ENCODE assay signal across 10 cellular contexts in the genomic region with DNA sequence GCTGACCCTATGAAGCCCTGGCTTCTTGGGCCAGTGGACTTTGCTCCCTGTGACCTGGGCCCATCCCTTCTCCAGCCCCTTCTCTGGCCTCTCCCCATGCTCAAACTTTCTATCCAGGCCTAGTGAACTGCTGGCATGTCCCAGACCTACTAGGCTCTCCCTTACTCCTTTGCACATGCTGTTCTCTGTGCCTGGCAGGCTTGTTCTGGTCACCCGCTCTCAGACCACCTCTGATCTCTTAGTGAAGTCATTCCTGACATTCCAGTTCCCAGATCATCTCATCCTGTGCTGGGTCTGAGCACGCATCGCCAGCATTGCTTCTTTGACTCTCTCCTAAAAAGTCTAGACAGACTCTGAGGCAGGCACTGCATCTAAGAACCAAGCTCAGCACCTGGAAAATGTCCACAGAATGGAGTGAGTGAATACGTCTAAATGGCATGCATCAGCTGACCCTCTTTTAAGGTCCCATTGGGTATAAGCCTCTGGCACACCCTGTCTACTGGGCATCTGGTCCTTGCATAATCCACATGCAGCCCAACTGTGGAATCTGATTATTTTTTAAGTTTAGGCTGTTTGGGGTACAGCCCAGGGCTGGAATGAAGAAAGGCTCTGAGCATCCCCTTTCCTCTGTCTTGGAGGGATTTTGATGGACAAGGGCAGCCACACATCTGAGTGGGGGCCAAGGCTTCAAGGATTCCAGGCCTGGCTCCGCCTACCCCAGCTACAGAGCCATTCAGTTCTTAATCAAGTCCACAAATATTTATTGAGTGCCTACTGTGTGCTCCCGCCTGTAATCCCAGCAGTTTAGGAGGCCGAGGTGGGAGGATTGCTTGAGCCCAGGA.
DNase-seq lines count a peak whose midpoint lies in the region; ATAC-seq, FAIRE-seq and TF ChIP-seq lines count a peak whose summit lies in the region.
"Had no signal": no experiment of that assay in that cellular context is flagged by ENCODE, and none has a peak within 500 bp of the region (broad histone marks: within the 10 kb centered on the region; RNA-seq: fewer than 3 reads in every experiment).

No MANE protein-coding gene starts in this region.

- H3K9me3 ChIP-seq in Caco-2 (no peaks in the 10 kb centered on the region), astrocyte (ENCODE audit: insufficient read depth, low read depth, low read length) (no peaks in the 10 kb centered on the region), psoas muscle (no peaks in the 10 kb centered on the region), small intestine (ENCODE audit: control insufficient read depth, low read depth) (no peaks in the 10 kb centered on the region)

- intact Hi-C loops in Caco-2 (cut with micrococcal nuclease; ENCODE audit: unreplicated experiment) (no loop called here), Right ventricle myocardium superior (cut with DNase I) (no loop called here), psoas muscle (cut with DNase I) (loop anchor here in 1 of 2 donors (10.0 kb wide), 1 partner anchor 58 kb away; no protein-coding TSS in a partner anchor)

- H3K9me3 Mint-ChIP-seq in Caco-2 (ENCODE audit: unreplicated experiment) (no peaks in the 10 kb centered on the region), astrocyte (ENCODE audit: unreplicated experiment) (peaks cover 3% of the 10 kb centered on the region)

- no peaks in the 10 kb centered on the region for H4K20me1 ChIP-seq in astrocyte (ENCODE audit: insufficient read depth, low read length)

- H3K27me3 Mint-ChIP-seq in Caco-2 (ENCODE audit: insufficient read depth, unreplicated experiment): no peaks in the 10 kb centered on the region
- no peaks in the 10 kb centered on the region for H3K27me3 Mint-ChIP-seq in astrocyte (ENCODE audit: low read depth, unreplicated experiment)

- no peaks in the 10 kb centered on the region for H3K36me3 Mint-ChIP-seq in Caco-2 (ENCODE audit: insufficient read depth, unreplicated experiment)
- peaks cover 4% of the 10 kb centered on the region for H3K36me3 Mint-ChIP-seq in astrocyte (ENCODE audit: low read depth, unreplicated experiment)

- WGBS in psoas muscle, 3 donors: 60 to 72% (median 70%) methylated on average over 7 of the region's 7 CpGs
- 78 to 89% (median 89%) methylated on average over 7 of the region's 7 CpGs for WGBS in small intestine, 3 donors

- H3K4me1 ChIP-seq in Caco-2 (peaks cover 60% of the 10 kb centered on the region), astrocyte (ENCODE audit: insufficient read depth, low read length) (peaks cover 39% of the 10 kb centered on the region), psoas muscle (peaks cover 44% of the 10 kb centered on the region), small intestine (ENCODE audit: control insufficient read depth in 2 of 2, insufficient read depth in 1 of 2, low read depth in 1 of 2, low read length in 1 of 2) (peaks cover 16 to 20% of the 10 kb centered on the region in 2 donors)

- H3K4me2 ChIP-seq in astrocyte (ENCODE audit: low read length): peak overlapping the region; percentile 1

- peaks cover 50% of the 10 kb centered on the region for H3K4me1 Mint-ChIP-seq in Caco-2 (ENCODE audit: low read depth, unreplicated experiment)
- H3K4me1 Mint-ChIP-seq in astrocyte (ENCODE audit: low read depth, unreplicated experiment): peaks cover 50% of the 10 kb centered on the region

- H3K4me3 ChIP-seq in Caco-2 (ENCODE audit: low read depth, low read length) (no peak overlapping the region), astrocyte (ENCODE audit: insufficient read depth, low read depth, low read length) (no peak overlapping the region), psoas muscle (no peak overlapping the region), small intestine (ENCODE audit: low read depth in 1 of 2, low read length in 2 of 2) (no peak overlapping the region)

- H3K79me2 ChIP-seq in astrocyte (ENCODE audit: insufficient read depth, low read length): no peaks in the 10 kb centered on the region

- H2AFZ ChIP-seq in astrocyte (ENCODE audit: low read depth, low read length): peak overlapping the region; percentile 24

- H3K9ac ChIP-seq in astrocyte (ENCODE audit: low read length): peak overlapping the region; percentile 80

- no TSS peak for BruUV-seq in Caco-2 (replicated peaks; lab: Mats Ljungman, UMichigan)

- H3K36me3 ChIP-seq in Caco-2 (ENCODE audit: control insufficient read depth, insufficient read depth, low read length) (no peaks in the 10 kb centered on the region), astrocyte (ENCODE audit: insufficient read depth, low read length) (no peaks in the 10 kb centered on the region), psoas muscle (ENCODE audit: insufficient read depth in 1 of 2, low read depth in 1 of 2) (no peaks in the 10 kb centered on the region), small intestine (ENCODE audit: control insufficient read depth in 2 of 2, insufficient read depth in 2 of 2, low read length in 2 of 2) (no peaks in the 10 kb centered on the region)

- ATAC-seq in Right ventricle myocardium superior (ENCODE audit: poor library complexity) (peak; percentile 11), psoas muscle (peak; percentile 30 to 60 (median 49))

- FAIRE-seq in astrocyte (lab: Jason Lieb, UNC): no peak
- FAIRE-seq in small intestine (lab: Jason Lieb, UNC): no peak

- H3K4me3 Mint-ChIP-seq in Caco-2 (ENCODE audit: unreplicated experiment): peak overlapping the region; percentile 4
- peak overlapping the region; percentile 1 for H3K4me3 Mint-ChIP-seq in astrocyte (ENCODE audit: unreplicated experiment)

- peak overlapping the region; percentile 98 for H3K27ac ChIP-seq in astrocyte (ENCODE audit: low read depth, low read length)
- H3K27ac ChIP-seq in psoas muscle: peak overlapping the region; percentile 81
- H3K27ac ChIP-seq in small intestine (ENCODE audit: low read depth in 1 of 2, low read length in 1 of 2): peak overlapping the region in 1 of 2 donors; percentile 95

- H3K27ac Mint-ChIP-seq in Caco-2 (ENCODE audit: unreplicated experiment) (peak overlapping the region; percentile 56), astrocyte (ENCODE audit: unreplicated experiment) (peak overlapping the region; percentile 100)

- no peaks in the 10 kb centered on the region for H3K27me3 ChIP-seq in Caco-2 (replicated peaks; ENCODE audit: control insufficient read depth, insufficient read depth, low read length)
- H3K27me3 ChIP-seq in astrocyte (ENCODE audit: insufficient read depth, low read length): no peaks in the 10 kb centered on the region
- H3K27me3 ChIP-seq in psoas muscle (ENCODE audit: insufficient read depth in 3 of 3, low read length in 2 of 3): no peaks in the 10 kb centered on the region
- no peaks in the 10 kb centered on the region for H3K27me3 ChIP-seq in small intestine (ENCODE audit: control insufficient read depth in 2 of 2, insufficient read depth in 2 of 2, low read length in 2 of 2)

- TF ChIP-seq CTCF in Caco-2 (IDR thresholded peaks at IDR 0.05; ENCODE audit: insufficient read depth in 1 of 2, low read depth in 1 of 2, low read length in 1 of 2, severe bottlenecking in 1 of 2, unreplicated experiment in 1 of 2) (no peak), astrocyte (IDR thresholded peaks at IDR 0.05; ENCODE audit: insufficient read depth, low read depth, low read length) (no peak), psoas muscle (IDR thresholded peaks at IDR 0.05) (no peak)

- POLR2A ChIA-PET in Caco-2 (lab: Charles Lee): no interaction called here

- CTCF ChIA-PET in Caco-2 (lab: Charles Lee): interaction anchor here (0.6 kb wide), 1 partner anchor 601 kb away, joined by 3 read pairs; no protein-coding TSS in a partner anchor

- DNase-seq in Caco-2: no peak
- DNase-seq in astrocyte (ENCODE audit: low read depth): peak; percentile 92
- DNase-seq in Right ventricle myocardium superior: no peak
- DNase-seq in psoas muscle: peak; percentile 42 to 56
- DNase-seq in SKM-1 treated with dmso at 0.1 percent for 144 hours (lab: John Stamatoyannopoulos, UW; ENCODE audit: unreplicated experiment): no peak
- no peak for DNase-seq in activated CD4-positive, alpha-beta T cell treated with anti-CD3 and anti-CD28 coated beads for 1 hour
- no peak for DNase-seq in AML-193 (lab: John Stamatoyannopoulos, UW)
- no peak for DNase-seq in small intestine
- DNase-seq: NCI-H1092; stimulated activated CD4-positive, alpha-beta T cell treated with anti-CD3 and anti-CD28 coated beads, Interleukin-4, amount 100 ng/mL, for 4 hours had no signal

Comparison
In these comparisons a context has a peak if more than half of its experiments do, and no peak if none do; other contexts are left out.
1. DNase-seq: peak in astrocyte (single experiment) and psoas muscle (2 of 2); none in Caco-2 (0 of 2), Right ventricle myocardium superior (single experiment), SKM-1 treated with dmso at 0.1 percent for 144 hours (single experiment), activated CD4-positive, alpha-beta T cell treated with anti-CD3 and anti-CD28 coated beads for 1 hour (single experiment), AML-193 (0 of 2) and small intestine (single experiment).